ENCODE assay signal across 24 cellular contexts in genomic region chr16:68969338-68969737, GRCh38.
"Had no signal": no experiment of that assay in that cellular context is flagged by ENCODE, and none has a peak within 500 bp of the region (broad histone marks: within the 10 kb centered on the region; RNA-seq: fewer than 3 reads in every experiment).

No MANE protein-coding gene starts in this region.

- H3K27ac Mint-ChIP-seq: activated CD4-positive, alpha-beta memory T cell treated with anti-CD3 and anti-CD28 coated beads for 36 hours; activated CD4-positive, alpha-beta T cell treated with anti-CD3 and anti-CD28 coated beads, Interleukin-2, amount 10 ng/mL, durations not matched to agents 7 days and 5 days; activated naive CD8-positive, alpha-beta T cell treated with anti-CD3 and anti-CD28 coated beads, Interleukin-2, amount 10 ng/mL, durations not matched to agents 7 days and 5 days had no signal

- H3K9me3 Mint-ChIP-seq: activated CD4-positive, alpha-beta memory T cell treated with anti-CD3 and anti-CD28 coated beads for 36 hours; activated CD4-positive, alpha-beta T cell treated with anti-CD3 and anti-CD28 coated beads, Interleukin-2, amount 10 ng/mL, durations not matched to agents 7 days and 5 days; activated naive CD8-positive, alpha-beta T cell treated with anti-CD3 and anti-CD28 coated beads, Interleukin-2, amount 10 ng/mL, durations not matched to agents 7 days and 5 days had no signal

- H3K27me3 ChIP-seq: adrenal gland, Peyer's patch, SJCRH30 had no signal

- H3K9me3 ChIP-seq: adrenal gland, Peyer's patch, SJCRH30, SK-N-SH had no signal

- H3K4me3 Mint-ChIP-seq: activated CD4-positive, alpha-beta memory T cell treated with anti-CD3 and anti-CD28 coated beads for 36 hours; activated CD4-positive, alpha-beta T cell treated with anti-CD3 and anti-CD28 coated beads, Interleukin-2, amount 10 ng/mL, durations not matched to agents 7 days and 5 days; activated naive CD8-positive, alpha-beta T cell treated with anti-CD3 and anti-CD28 coated beads, Interleukin-2, amount 10 ng/mL, durations not matched to agents 7 days and 5 days had no signal

- H3K36me3 ChIP-seq: adrenal gland, Peyer's patch, SJCRH30 had no signal

- H3K4me3 ChIP-seq: adrenal gland, Peyer's patch, SJCRH30 had no signal

- H3K27me3 Mint-ChIP-seq: activated CD4-positive, alpha-beta memory T cell treated with anti-CD3 and anti-CD28 coated beads for 36 hours; activated CD4-positive, alpha-beta T cell treated with anti-CD3 and anti-CD28 coated beads, Interleukin-2, amount 10 ng/mL, durations not matched to agents 7 days and 5 days; activated naive CD8-positive, alpha-beta T cell treated with anti-CD3 and anti-CD28 coated beads, Interleukin-2, amount 10 ng/mL, durations not matched to agents 7 days and 5 days had no signal

- DNase-seq: activated CD4-positive, alpha-beta memory T cell treated with anti-CD3 and anti-CD28 coated beads for 36 hours; activated CD4-positive, alpha-beta T cell treated with anti-CD3 and anti-CD28 coated beads, Interleukin-2, amount 10 ng/mL, durations not matched to agents 7 days and 5 days; activated CD4-positive, CD25-positive, alpha-beta regulatory T cell; activated CD8-positive, alpha-beta memory T cell treated with anti-CD3 and anti-CD28 coated beads for 24 hours; activated naive CD4-positive, alpha-beta T cell treated with anti-CD3 and anti-CD28 coated beads, Interleukin-2, amount 50 U/mL, for 16 hours; activated naive CD8-positive, alpha-beta T cell treated with anti-CD3 and anti-CD28 coated beads, Interleukin-2, amount 10 ng/mL, durations not matched to agents 7 days and 5 days; activated T-cell treated with anti-CD3 and anti-CD28 coated beads for 4 hours; adrenal gland; anterior cingulate cortex; central memory CD4-positive, alpha-beta T cell; KG1; NCI-H1092; NCI-H1417; NCI-H1930; NCI-H2107; NCI-H510A treated with DMSO at 0.1 percent for 48 hours; NCI-H748 treated with DMSO at 0.1 percent for 48 hours; Peyer's patch; Right ventricle myocardium superior; SJCRH30; SK-N-SH; T-helper 1 cell had no signal

- H3K4me1 ChIP-seq: adrenal gland, Peyer's patch, SJCRH30 had no signal

- H3K4me1 Mint-ChIP-seq: activated CD4-positive, alpha-beta T cell treated with anti-CD3 and anti-CD28 coated beads, Interleukin-2, amount 10 ng/mL, durations not matched to agents 7 days and 5 days had no signal

- H3K27ac ChIP-seq: adrenal gland, Peyer's patch, RWPE1, SJCRH30, VCaP had no signal
